Comparison of ENCODE assay signal across 22 cellular contexts in the genomic region with DNA sequence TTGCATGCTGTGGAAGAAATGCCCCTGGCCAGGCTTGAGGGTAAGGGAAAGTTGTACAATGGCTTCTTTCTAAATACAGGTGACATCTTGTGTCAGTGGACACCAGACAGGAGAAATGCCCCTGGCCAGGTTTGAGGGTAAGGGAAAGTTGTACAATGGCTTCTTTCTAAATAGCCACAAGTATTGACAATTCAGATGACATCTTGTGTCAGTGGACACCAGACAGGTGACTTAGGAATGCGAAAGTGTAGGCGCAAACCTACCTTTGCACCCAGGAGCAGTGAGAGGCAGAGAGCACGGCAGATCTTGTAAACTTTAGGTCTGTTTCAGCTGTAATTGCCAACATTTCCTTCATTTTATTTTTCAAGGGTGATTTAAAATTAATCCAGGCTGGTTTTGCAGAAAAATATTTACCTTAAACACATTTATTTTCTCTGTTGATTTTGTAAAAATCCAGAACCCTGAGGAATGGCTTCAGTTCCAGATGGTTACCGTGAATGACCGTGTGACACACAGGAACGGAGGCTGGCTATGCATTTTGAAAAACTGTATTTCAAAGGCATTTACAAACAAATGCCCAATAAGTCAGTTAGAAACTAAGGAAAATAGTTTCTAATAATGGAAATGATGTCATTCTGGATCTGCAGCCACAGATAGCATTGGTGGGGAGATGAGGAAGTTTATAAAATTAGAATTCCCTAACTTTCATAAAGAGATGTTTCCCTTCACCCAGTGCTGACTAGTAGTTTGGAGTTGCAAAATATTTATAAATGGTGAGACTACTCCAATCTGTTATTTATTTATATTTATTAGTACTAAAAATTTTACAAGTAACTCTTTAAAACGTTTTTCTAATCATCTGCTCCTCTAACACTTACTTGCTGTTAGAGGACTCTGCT.
"Had no signal": no experiment of that assay in that cellular context is flagged by ENCODE, and none has a peak within 500 bp of the region (broad histone marks: within the 10 kb centered on the region; RNA-seq: fewer than 3 reads in every experiment).

No MANE protein-coding gene starts in this region.

- H3K36me3 ChIP-seq: colonic mucosa, neural progenitor cell, tibial nerve, WERI-Rb-1 had no signal

- H3K4me1 ChIP-seq: neural progenitor cell, parathyroid adenoma, psoas muscle had no signal

- H3K27me3 ChIP-seq: colonic mucosa, heart left ventricle, neural progenitor cell, tibial nerve had no signal

- H3K4me3 ChIP-seq: colonic mucosa, heart left ventricle, neural progenitor cell, psoas muscle, tibial nerve had no signal

- ATAC-seq: activated CD4-positive, CD25-positive, alpha-beta regulatory T cell treated with anti-CD3 and anti-CD28 coated beads, Interleukin-2, amount 50 U/mL, for 24 hours; effector memory CD8-positive, alpha-beta T cell; left ventricle myocardium superior; natural killer cell; psoas muscle had no signal

- H3K9me3 ChIP-seq: colonic mucosa, psoas muscle, tibial nerve had no signal

- H3K27ac ChIP-seq: colonic mucosa, neural progenitor cell, parathyroid adenoma, psoas muscle, tibial nerve, WERI-Rb-1 had no signal

- DNase-seq: activated CD4-positive, alpha-beta memory T cell treated with anti-CD3 and anti-CD28 coated beads, Interleukin-2, amount 10 ng/mL, durations not matched to agents 7 days and 5 days; activated CD4-positive, alpha-beta T cell treated with anti-CD3 and anti-CD28 coated beads, Interleukin-2, amount 10 ng/mL, durations not matched to agents 24 days and 14 days; activated naive CD4-positive, alpha-beta T cell treated with Interleukin-2 at 50 U/mL for 16 hours; activated T-cell treated with anti-CD3 and anti-CD28 coated beads, Interleukin-2, amount 50 U/mL, for 48 hours; anterior cingulate cortex; colonic mucosa; effector memory CD8-positive, alpha-beta T cell; heart left ventricle; left ventricle myocardium superior; midbrain; natural killer cell; occipital lobe; psoas muscle; stimulated activated CD4-positive, alpha-beta T cell treated with anti-CD3 and anti-CD28 coated beads, Interleukin-15, amount 100 ng/mL, for 24 hours; stimulated activated CD4-positive, alpha-beta T cell treated with anti-CD3 and anti-CD28 coated beads, Interleukin-2, amount 100 ng/mL, for 24 hours; stimulated activated naive CD4-positive, alpha-beta T cell; T-helper 9 cell; WERI-Rb-1 had no signal
